33 cellular contexts compared by ENCODE assay signal in the genomic region with DNA sequence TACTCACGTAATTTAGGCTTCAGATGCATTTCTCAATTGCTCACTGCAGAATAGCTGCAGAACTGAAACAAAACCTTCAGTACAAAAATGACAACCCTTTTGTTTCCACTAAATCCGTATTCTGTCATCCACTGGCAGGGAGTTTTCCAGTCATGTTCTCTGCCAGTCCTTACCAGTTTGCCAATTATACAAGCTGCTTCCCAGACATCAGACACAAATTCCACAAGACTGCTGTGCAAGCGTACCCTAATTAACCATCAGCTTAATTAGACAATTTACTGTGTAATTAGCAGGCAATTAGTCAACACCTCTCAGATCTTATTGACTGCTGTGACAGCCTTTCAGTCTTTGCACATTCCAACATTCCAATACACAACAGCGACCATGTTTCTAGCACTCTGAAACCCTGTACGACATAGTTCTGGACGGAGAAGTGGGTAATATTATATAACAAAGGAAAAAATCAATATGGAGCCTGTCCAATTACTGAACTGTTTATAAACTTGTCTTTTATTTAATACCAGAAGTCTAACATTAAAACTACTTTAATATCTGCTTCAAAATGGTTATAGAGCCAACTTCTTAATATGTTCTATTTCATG.
A peak's percentile ranks its signal among the peaks of the same experiment; 100 is the strongest.
DNase-seq lines count a peak whose midpoint lies in the region; ATAC-seq and TF ChIP-seq lines count a peak whose summit lies in the region.
"Had no signal": no experiment of that assay in that cellular context is flagged by ENCODE, and none has a peak within 500 bp of the region (broad histone marks: within the 10 kb centered on the region; RNA-seq: fewer than 3 reads in every experiment).

No MANE protein-coding gene starts in this region.

- H3K27ac ChIP-seq in right cardiac atrium (ENCODE audit: low read length) (no peak overlapping the region), right atrium auricular region (no peak overlapping the region)
- H3K27ac ChIP-seq: cardiac muscle cell, esophagus muscularis mucosa, thyroid gland, VCaP had no signal

- H3K9me3 ChIP-seq in right cardiac atrium (ENCODE audit: control insufficient read depth, low read length): no peaks in the 10 kb centered on the region
- no peaks in the 10 kb centered on the region for H3K9me3 ChIP-seq in right atrium auricular region
- H3K9me3 ChIP-seq: esophagus muscularis mucosa, thyroid gland had no signal

- DNase-seq in right cardiac atrium (no peak), right atrium auricular region (ENCODE audit: low spot score) (no peak), fibroblast of pulmonary artery (ENCODE audit: low read depth) (peak; percentile 25), midbrain (lab: John Stamatoyannopoulos, UW) (peak; percentile 57), superior temporal gyrus (ENCODE audit: extremely low spot score) (peak; percentile 80), NCI-H1436 (lab: John Stamatoyannopoulos, UW) (no peak), NAMALWA (ENCODE audit: low spot score) (no peak)
- DNase-seq: activated CD4-positive, alpha-beta T cell treated with anti-CD3 and anti-CD28 coated beads for 4 hours; activated CD8-positive, alpha-beta memory T cell treated with anti-CD3 and anti-CD28 coated beads for 24 hours; activated T-cell treated with anti-CD3 and anti-CD28 coated beads for 4 hours; Calu3; DMS79 treated with DMSO at 0.1 percent for 48 hours; endodermal cell; GF-D8; immature natural killer cell; naive B cell; NCI-H1092; NCI-H1694 treated with DMSO at 0.1 percent for 48 hours; NCI-H446 treated with DMSO at 0.1 percent for 48 hours; small intestine; stimulated activated CD8-positive, alpha-beta memory T cell treated with anti-CD3 and anti-CD28 coated beads, Interleukin-4, amount 100 ng/mL, for 48 hours; stimulated activated naive CD8-positive, alpha-beta T cell treated with anti-CD3 and anti-CD28 coated beads, Interleukin-15, amount 100 ng/mL, for 72 hours; SW 1271; T-helper 9 cell; thyroid gland had no signal

- TF ChIP-seq CTCF in right atrium auricular region (IDR thresholded peaks at IDR 0.05): no peak
- TF ChIP-seq CTCF in fibroblast of pulmonary artery (IDR thresholded peaks at IDR 0.05; ENCODE audit: low read length, missing control alignments): no peak

- intact Hi-C loops in right cardiac atrium (cut with DNase I): no loop called here

- no peaks in the 10 kb centered on the region for H3K27me3 Mint-ChIP-seq in stimulated activated memory B cell treated with anti-CD40 and anti-IgM and Interleukin-4, amounts not matched to agents 10 μg/mL and 1 μg/mL and 100 μg/mL, for 72 hours
- H3K27me3 Mint-ChIP-seq: activated naive CD8-positive, alpha-beta T cell; dendritic cell treated with granulocyte-macrophage colony-stimulating factor and Interleukin-4, amounts not matched to agents 40 ng/mL and 50 ng/mL, for 4 days; naive B cell; stimulated activated naive CD8-positive, alpha-beta T cell treated with anti-CD3 and anti-CD28 coated beads, Interleukin-15, amount 100 ng/mL, for 72 hours had no signal

- no peaks in the 10 kb centered on the region for H3K36me3 ChIP-seq in right atrium auricular region
- H3K36me3 ChIP-seq: cardiac muscle cell, esophagus muscularis mucosa, thyroid gland had no signal

- ATAC-seq in right cardiac atrium: peak in 1 of 2 donors; percentile 14
- ATAC-seq in stimulated activated memory B cell treated with anti-CD40 and anti-IgM and Interleukin-4, amounts not matched to agents 10 μg/mL and 1 μg/mL and 100 μg/mL, for 72 hours: no peak
- ATAC-seq: stimulated activated naive CD8-positive, alpha-beta T cell treated with anti-CD3 and anti-CD28 coated beads, Interleukin-15, amount 100 ng/mL, for 72 hours had no signal

- no peak overlapping the region for H3K27ac Mint-ChIP-seq in stimulated activated memory B cell treated with anti-CD40 and anti-IgM and Interleukin-4, amounts not matched to agents 10 μg/mL and 1 μg/mL and 100 μg/mL, for 72 hours
- H3K27ac Mint-ChIP-seq: activated naive CD8-positive, alpha-beta T cell; activated T-helper 2 cell treated with anti-CD3 and anti-CD28 coated beads, Interferon-gamma antibody, Interleukin-2, Interleukin-4, amounts not matched to agents 10 μg/mL and 5 μg/mL and 100 μg/mL, durations not matched to agents 14 hours and 24 hours and 36 hours; dendritic cell treated with granulocyte-macrophage colony-stimulating factor and Interleukin-4, amounts not matched to agents 40 ng/mL and 50 ng/mL, for 4 days; endodermal cell; immature natural killer cell; mesothelial cell of epicardium; stimulated activated naive CD8-positive, alpha-beta T cell treated with anti-CD3 and anti-CD28 coated beads, Interleukin-15, amount 100 ng/mL, for 72 hours had no signal

- H3K27me3 ChIP-seq in right cardiac atrium (ENCODE audit: control insufficient read depth, insufficient read depth) (no peaks in the 10 kb centered on the region), right atrium auricular region (no peaks in the 10 kb centered on the region)
- H3K27me3 ChIP-seq: cardiac muscle cell, esophagus muscularis mucosa, thyroid gland had no signal

- H3K4me3 Mint-ChIP-seq in stimulated activated memory B cell treated with anti-CD40 and anti-IgM and Interleukin-4, amounts not matched to agents 10 μg/mL and 1 μg/mL and 100 μg/mL, for 72 hours: no peak overlapping the region
- H3K4me3 Mint-ChIP-seq: activated naive CD8-positive, alpha-beta T cell; dendritic cell treated with granulocyte-macrophage colony-stimulating factor and Interleukin-4, amounts not matched to agents 40 ng/mL and 50 ng/mL, for 4 days; endodermal cell; immature natural killer cell; mesothelial cell of epicardium; naive B cell; stimulated activated naive CD8-positive, alpha-beta T cell treated with anti-CD3 and anti-CD28 coated beads, Interleukin-15, amount 100 ng/mL, for 72 hours had no signal

- peaks cover 3% of the 10 kb centered on the region for H3K9me3 Mint-ChIP-seq in stimulated activated memory B cell treated with anti-CD40 and anti-IgM and Interleukin-4, amounts not matched to agents 10 μg/mL and 1 μg/mL and 100 μg/mL, for 72 hours
- H3K9me3 Mint-ChIP-seq: activated T-helper 2 cell treated with anti-CD3 and anti-CD28 coated beads, Interferon-gamma antibody, Interleukin-2, Interleukin-4, amounts not matched to agents 10 μg/mL and 5 μg/mL and 100 μg/mL, durations not matched to agents 14 hours and 24 hours and 36 hours; dendritic cell treated with granulocyte-macrophage colony-stimulating factor and Interleukin-4, amounts not matched to agents 40 ng/mL and 50 ng/mL, for 4 days; endodermal cell; immature natural killer cell; mesothelial cell of epicardium; naive B cell; stimulated activated naive CD8-positive, alpha-beta T cell treated with anti-CD3 and anti-CD28 coated beads, Interleukin-15, amount 100 ng/mL, for 72 hours had no signal

- no peaks in the 10 kb centered on the region for H3K36me3 Mint-ChIP-seq in stimulated activated memory B cell treated with anti-CD40 and anti-IgM and Interleukin-4, amounts not matched to agents 10 μg/mL and 1 μg/mL and 100 μg/mL, for 72 hours
- H3K36me3 Mint-ChIP-seq: mesothelial cell of epicardium, naive B cell had no signal

- H3K4me1 Mint-ChIP-seq in stimulated activated memory B cell treated with anti-CD40 and anti-IgM and Interleukin-4, amounts not matched to agents 10 μg/mL and 1 μg/mL and 100 μg/mL, for 72 hours: no peaks in the 10 kb centered on the region

- WGBS in right cardiac atrium: 61% methylated on average over 6 of the region's 6 CpGs

- H3K4me1 ChIP-seq in right cardiac atrium (ENCODE audit: control insufficient read depth, insufficient read depth, low read length) (no peaks in the 10 kb centered on the region), right atrium auricular region (peaks cover 0 to 6% of the 10 kb centered on the region in 2 donors)
- H3K4me1 ChIP-seq: thyroid gland had no signal

- H3K4me3 ChIP-seq in right cardiac atrium (ENCODE audit: low read length) (peak overlapping the region; percentile 38), right atrium auricular region (peak overlapping the region in 1 of 2 donors; percentile 18), fibroblast of pulmonary artery (replicated peaks; ENCODE audit: low read depth, low read length) (no peak overlapping the region)
- H3K4me3 ChIP-seq: cardiac muscle cell, esophagus muscularis mucosa, thyroid gland had no signal

Comparison
In these comparisons a context has a peak if more than half of its experiments do, and no peak if none do; other contexts are left out.
1. DNase-seq: peak in fibroblast of pulmonary artery (single experiment), midbrain (single experiment) and superior temporal gyrus (single experiment); none in right cardiac atrium (0 of 3), right atrium auricular region (single experiment), NCI-H1436 (single experiment) and NAMALWA (single experiment).